8 cellular contexts compared by ENCODE assay signal in genomic region chr6:37791156-37791919, GRCh38. TPM values are rescaled to one million over a fixed set of nuclear protein-coding genes. Genes with fewer than 3 reads are reported as not detected.
A peak's percentile ranks its signal among the peaks of the same experiment; 100 is the strongest.
DNase-seq lines count a peak whose midpoint lies in the region; ATAC-seq and TF ChIP-seq lines count a peak whose summit lies in the region.

No MANE protein-coding gene starts in this region.

- no peaks in the 10 kb centered on the region for H3K36me3 ChIP-seq in lower lobe of right lung

- no peaks in the 10 kb centered on the region for H3K27me3 Mint-ChIP-seq in activated CD4-positive, alpha-beta memory T cell treated with anti-CD3 and anti-CD28 coated beads for 36 hours

- CTCF ChIA-PET in activated CD4-positive, alpha-beta memory T cell treated with anti-CD3 and anti-CD28 coated beads for 36 hours (lab: Charles Lee): interaction anchor here (0.5 to 1.6 kb wide), 41 partner anchors 9 to 703 kb away, joined by 3 to 12 read pairs (median 3); partner anchors contain the start of gene ZFAND3

- peak; percentile 67 to 97 (median 93) for TF ChIP-seq CTCF in dorsolateral prefrontal cortex (IDR thresholded peaks at IDR 0.05 in 54 of 56, conservative IDR thresholded peaks at IDR 0.05 in 2 of 56; ENCODE audit: low read depth in 1 of 56, partially characterized antibody in 56 of 56)
- TF ChIP-seq CTCF in lower lobe of right lung (IDR thresholded peaks at IDR 0.05): peak; percentile 95

- H3K27ac ChIP-seq in dorsolateral prefrontal cortex (peak overlapping the region in 3 of 59 donors; percentile 27 to 49 (median 28)), lower lobe of right lung (no peak overlapping the region)

- intact Hi-C loops in activated CD4-positive, alpha-beta memory T cell treated with anti-CD3 and anti-CD28 coated beads for 36 hours (cut with micrococcal nuclease): loop anchor here (1.0 to 5.0 kb wide), 5 partner anchors 28 to 701 kb away; partner anchors contain the start of gene ZFAND3
- intact Hi-C loops in dorsolateral prefrontal cortex (cut with DNase I) (loop anchor here (1.0 to 10.0 kb wide), 7 partner anchors 27 to 706 kb away; partner anchors contain the start of gene ZFAND3 (in 2 of the 2)), lower lobe of right lung (cut with DNase I) (no loop called here)

- no peaks in the 10 kb centered on the region for H3K9me3 Mint-ChIP-seq in activated CD4-positive, alpha-beta memory T cell treated with anti-CD3 and anti-CD28 coated beads for 36 hours

- no peaks in the 10 kb centered on the region for H3K27me3 ChIP-seq in dorsolateral prefrontal cortex
- no peaks in the 10 kb centered on the region for H3K27me3 ChIP-seq in lower lobe of right lung (ENCODE audit: low read depth)

- H3K36me3 Mint-ChIP-seq in activated CD4-positive, alpha-beta memory T cell treated with anti-CD3 and anti-CD28 coated beads for 36 hours: no peaks in the 10 kb centered on the region

- POLR2A ChIA-PET in activated CD4-positive, alpha-beta memory T cell treated with anti-CD3 and anti-CD28 coated beads for 36 hours (lab: Charles Lee): no interaction called here

- no peak overlapping the region for H3K4me3 Mint-ChIP-seq in activated CD4-positive, alpha-beta memory T cell treated with anti-CD3 and anti-CD28 coated beads for 36 hours

- H3K4me1 Mint-ChIP-seq in activated CD4-positive, alpha-beta memory T cell treated with anti-CD3 and anti-CD28 coated beads for 36 hours (ENCODE audit: low read depth): peaks cover 12% of the 10 kb centered on the region

- no peaks in the 10 kb centered on the region for H3K9me3 ChIP-seq in lower lobe of right lung

- no peak overlapping the region for H3K27ac Mint-ChIP-seq in activated CD4-positive, alpha-beta memory T cell treated with anti-CD3 and anti-CD28 coated beads for 36 hours

- peak overlapping the region in 7 of 59 donors; percentile 1 to 36 (median 30) for H3K4me3 ChIP-seq in dorsolateral prefrontal cortex
- no peak overlapping the region for H3K4me3 ChIP-seq in lower lobe of right lung

- H3K4me1 ChIP-seq in lower lobe of right lung: peaks cover 10% of the 10 kb centered on the region

- DNase-seq in CMK (ENCODE audit: low read depth) (peak; percentile 55), HS-27A (ENCODE audit: low read depth) (peak; percentile 95), NCI-H82 treated with DMSO at 0.1 percent for 48 hours (lab: John Stamatoyannopoulos, UW; ENCODE audit: unreplicated experiment) (peak; percentile 91), dorsolateral prefrontal cortex (peak; percentile 92 to 97 (median 95)), lower lobe of right lung (peak; percentile 92)
- DNase-seq in activated CD4-positive, alpha-beta memory T cell treated with anti-CD3 and anti-CD28 coated beads for 36 hours: peak; percentile 94
- DNase-seq in stimulated activated CD8-positive, alpha-beta memory T cell treated with anti-CD3 and anti-CD28 coated beads, Interleukin-12 subunit alpha, Interleukin-12 subunit beta, amount 100 ng/mL, for 24 hours (ENCODE audit: extremely low read depth): peak; percentile 71

- ATAC-seq in GM21367 (IDR thresholded peaks at IDR 0.05; ENCODE audit: unreplicated experiment) (peak; percentile 86), lower lobe of right lung (peak; percentile 98)

RNA-seq across cellular contexts. Expression of gene ZFAND3, which starts 28.2 kb away (rescaled TPM):
- total RNA-seq in activated CD4-positive, alpha-beta memory T cell treated with anti-CD3 and anti-CD28 coated beads for 36 hours: 10 to 100 TPM; 35.1 to 36.4 TPM
- 100 to 1,000 TPM in 2 of 120 experiments, 10 to 100 TPM in 118; 48.5 to 106 (median 70.2) TPM for total RNA-seq in dorsolateral prefrontal cortex
- total RNA-seq in lower lobe of right lung: 83.3 TPM
